In genomic region chr2:120999374-121000097, GRCh38 we compare ENCODE assay signal across 23 cellular contexts.
"Had no signal": no experiment of that assay in that cellular context is flagged by ENCODE, and none has a peak within 500 bp of the region (broad histone marks: within the 10 kb centered on the region; RNA-seq: fewer than 3 reads in every experiment).

No MANE protein-coding gene starts in this region.

- DNase-seq: activated CD4-positive, alpha-beta memory T cell treated with anti-CD3 and anti-CD28 coated beads for 36 hours; activated CD4-positive, alpha-beta T cell treated with anti-CD3 and anti-CD28 coated beads, Interleukin-2, amount 10 ng/mL, durations not matched to agents 24 days and 14 days; activated CD4-positive, CD25-positive, alpha-beta regulatory T cell treated with anti-CD3 and anti-CD28 coated beads, Interleukin-2, amount 50 U/mL, for 72 hours; activated naive CD4-positive, alpha-beta T cell; activated T-cell treated with anti-CD3 and anti-CD28 coated beads, Interleukin-2, amount 50 U/mL, for 4 hours; body of pancreas; foreskin melanocyte; left ventricle myocardium inferior; natural killer cell; occipital lobe; posterior cingulate gyrus; stimulated activated CD4-positive, alpha-beta T cell treated with anti-CD3 and anti-CD28 coated beads, Interleukin-12 subunit alpha, Interleukin-12 subunit beta, amount 100 ng/mL, for 4 hours; stimulated activated CD4-positive, alpha-beta T cell treated with anti-CD3 and anti-CD28 coated beads, Interleukin-4, amount 100 ng/mL, for 1 hour; stimulated activated naive CD8-positive, alpha-beta T cell treated with anti-CD3 and anti-CD28 coated beads, Interleukin-15, Interleukin-2, amounts not matched to agents 100 U/mL and 50 U/mL, for 24 hours; T-helper 17 cell; testis; trophoblast cell had no signal

- H3K36me3 ChIP-seq: cardiac muscle cell, left ventricle myocardium inferior, neural progenitor cell, right lobe of liver had no signal

- H3K27me3 ChIP-seq: body of pancreas, cardiac muscle cell, neural progenitor cell, right lobe of liver, testis had no signal

- H3K27ac ChIP-seq: body of pancreas, cardiac muscle cell, left ventricle myocardium inferior, neural progenitor cell, right lobe of liver, testis had no signal

- H3K4me3 ChIP-seq: body of pancreas, cardiac muscle cell, left ventricle myocardium inferior, neural progenitor cell, right lobe of liver, skin epidermis, testis had no signal

- H3K4me1 ChIP-seq: body of pancreas, left ventricle myocardium inferior, neural progenitor cell, right lobe of liver, testis had no signal

- H3K9me3 ChIP-seq: body of pancreas, left ventricle myocardium inferior, right lobe of liver, testis had no signal

- ATAC-seq: activated naive CD4-positive, alpha-beta T cell treated with anti-CD3 and anti-CD28 coated beads, Interleukin-2, amount 50 U/mL, for 72 hours; activated T-cell treated with anti-CD3 and anti-CD28 coated beads, Interleukin-2, amount 50 U/mL, for 4 hours; body of pancreas; esophagus mucosa; right lobe of liver; stimulated activated naive CD8-positive, alpha-beta T cell treated with anti-CD3 and anti-CD28 coated beads, Interleukin-15, Interleukin-2, amounts not matched to agents 100 U/mL and 50 U/mL, for 24 hours; T-helper 17 cell had no signal
